14 cellular contexts compared by ENCODE assay signal in the genomic region with DNA sequence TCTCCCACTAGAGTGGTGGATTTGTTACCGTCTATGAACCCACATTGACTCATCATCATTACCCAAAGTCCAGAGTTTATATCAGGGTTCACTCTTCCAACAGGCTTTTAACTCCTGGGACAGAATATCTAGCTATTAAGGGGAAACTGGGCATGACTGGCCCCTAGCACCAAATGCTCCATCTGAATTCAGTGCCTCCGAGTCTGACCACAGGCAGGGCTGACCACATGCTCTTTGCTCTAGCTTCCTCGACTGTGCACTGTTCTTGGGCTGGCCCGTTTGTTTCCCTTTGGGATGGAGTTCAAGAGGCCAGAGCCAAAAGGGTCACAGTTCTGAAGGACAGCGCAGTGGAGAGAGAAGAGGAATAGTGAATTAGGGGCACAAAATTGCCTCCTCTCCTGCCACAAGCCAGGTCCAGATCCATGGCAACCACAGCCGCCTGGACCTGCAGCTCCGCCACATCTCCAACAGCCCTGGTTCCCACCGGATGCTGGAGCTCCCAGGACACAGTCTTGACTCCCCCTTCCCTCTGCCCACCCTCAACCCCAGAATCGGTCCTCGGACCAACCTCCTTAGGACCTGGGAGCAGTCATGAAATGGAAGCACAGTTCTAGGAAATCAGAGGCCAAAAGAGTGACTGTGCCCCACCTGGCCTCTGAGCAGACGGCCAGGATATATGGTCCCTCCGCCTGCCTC. TPM values are rescaled to one million over a fixed set of nuclear protein-coding genes. Genes with fewer than 3 reads are reported as not detected.
DNase-seq lines count a peak whose midpoint lies in the region; ATAC-seq and TF ChIP-seq lines count a peak whose summit lies in the region.
"Had no signal": no experiment of that assay in that cellular context is flagged by ENCODE, and none has a peak within 500 bp of the region (broad histone marks: within the 10 kb centered on the region; RNA-seq: fewer than 3 reads in every experiment).

No MANE protein-coding gene starts in this region.

- no peak for ATAC-seq in GM19452 (IDR thresholded peaks at IDR 0.05; ENCODE audit: unreplicated experiment)
- ATAC-seq: PC-3 had no signal

- no peak for TF ChIP-seq CTCF in brain (conservative IDR thresholded peaks at IDR 0.05)

- H3K9ac ChIP-seq in Karpas-422 (ENCODE audit: low read length) (no peak overlapping the region), rectal smooth muscle tissue (ENCODE audit: low read length) (no peak overlapping the region)

- peak overlapping the region; percentile 55 for H3K4me2 ChIP-seq in Karpas-422 (ENCODE audit: low read depth, low read length, poor library complexity, severe bottlenecking)

- CTCF ChIA-PET in CD8-positive, alpha-beta memory T cell (lab: Charles Lee): interaction anchor here (0.7 to 16.5 kb wide), 5 partner anchors 8 to 82 kb away, joined by 3 to 201 read pairs (median 4); a partner anchor contains a TSS

- H3K27me3 ChIP-seq in CD8-positive, alpha-beta memory T cell (ENCODE audit: insufficient read depth, low read length, poor library complexity, severe bottlenecking): no peaks in the 10 kb centered on the region
- H3K27me3 ChIP-seq in Karpas-422 (ENCODE audit: low read length) (no peaks in the 10 kb centered on the region), rectal smooth muscle tissue (ENCODE audit: control insufficient read depth, insufficient read depth, low read length) (no peaks in the 10 kb centered on the region)

- H3K27ac Mint-ChIP-seq in CD8-positive, alpha-beta memory T cell: peak overlapping the region in 7 of 8 donors; percentile 77 to 96 (median 89)
- peak overlapping the region in 3 of 5 experiments; percentile 27 to 82 (median 59) for H3K27ac Mint-ChIP-seq in brain

- no peaks in the 10 kb centered on the region for H4K20me1 ChIP-seq in Karpas-422 (ENCODE audit: insufficient read depth, low read depth, low read length)

- H3K9me3 Mint-ChIP-seq in CD8-positive, alpha-beta memory T cell: no peaks in the 10 kb centered on the region
- no peaks in the 10 kb centered on the region for H3K9me3 Mint-ChIP-seq in brain
- H3K9me3 Mint-ChIP-seq: naive B cell had no signal

- H3K4me1 Mint-ChIP-seq in CD8-positive, alpha-beta memory T cell: peaks cover 63 to 79% (median 67%) of the 10 kb centered on the region in 3 donors
- H3K4me1 Mint-ChIP-seq in brain: peaks cover 37% of the 10 kb centered on the region

- peak overlapping the region in 3 of 7 donors; percentile 15 to 75 (median 62) for H3K4me3 Mint-ChIP-seq in CD8-positive, alpha-beta memory T cell
- no peak overlapping the region for H3K4me3 Mint-ChIP-seq in brain

- no peaks in the 10 kb centered on the region for H3K9me3 ChIP-seq in CD8-positive, alpha-beta memory T cell (ENCODE audit: low read length)
- no peaks in the 10 kb centered on the region for H3K9me3 ChIP-seq in Karpas-422 (ENCODE audit: low read length)

- no peak overlapping the region for H3K4me3 ChIP-seq in CD8-positive, alpha-beta memory T cell (ENCODE audit: low read length)
- no peak overlapping the region for H3K4me3 ChIP-seq in Karpas-422 (ENCODE audit: low read length)
- H3K4me3 ChIP-seq in rectal smooth muscle tissue (ENCODE audit: low read length): no peak overlapping the region

- H3K27ac ChIP-seq in CD8-positive, alpha-beta memory T cell (ENCODE audit: low read depth, low read length): no peak overlapping the region
- H3K27ac ChIP-seq in Karpas-422 (ENCODE audit: low read length): peak overlapping the region; percentile 82
- H3K27ac ChIP-seq in rectal smooth muscle tissue (ENCODE audit: low read depth, low read length): peak overlapping the region; percentile 62

- peaks cover 50% of the 10 kb centered on the region for H3K4me1 ChIP-seq in CD8-positive, alpha-beta memory T cell (ENCODE audit: insufficient read depth, low read length)
- H3K4me1 ChIP-seq in Karpas-422 (ENCODE audit: low read length) (peaks cover 67% of the 10 kb centered on the region), rectal smooth muscle tissue (ENCODE audit: control insufficient read depth, insufficient read depth, low read length) (peaks cover 46% of the 10 kb centered on the region)

- H3K36me3 ChIP-seq in CD8-positive, alpha-beta memory T cell (ENCODE audit: insufficient read depth, low read length): peaks cover 46% of the 10 kb centered on the region
- H3K36me3 ChIP-seq in Karpas-422 (ENCODE audit: insufficient read depth, low read length) (peaks cover 10% of the 10 kb centered on the region; the same call in 1 of the 2 replicates), rectal smooth muscle tissue (ENCODE audit: control insufficient read depth, insufficient read depth, low read length) (peaks cover 35% of the 10 kb centered on the region)

- POLR2A ChIA-PET in CD8-positive, alpha-beta memory T cell (lab: Charles Lee): interaction anchor here (1.1 to 2.4 kb wide), 4 partner anchors 9 to 85 kb away, joined by 3 to 10 read pairs (median 4); a partner anchor contains a TSS

- DNase-seq in CD8-positive, alpha-beta memory T cell: no peak
- DNase-seq in Karpas-422: no peak
- DNase-seq in HuH-7.5 (ENCODE audit: low spot score): no peak
- DNase-seq in activated CD4-positive, CD25-positive, alpha-beta regulatory T cell (lab: John Stamatoyannopoulos, UW): no peak
- DNase-seq in iPS-NIHi11 (ENCODE audit: low spot score): no peak
- DNase-seq: COR-L47; effector CD4-positive, alpha-beta T cell; foreskin melanocyte; naive B cell; NCI-H1105; PC-3 had no signal

- H3K36me3 Mint-ChIP-seq in CD8-positive, alpha-beta memory T cell: peaks cover 4 to 78% (median 10%) of the 10 kb centered on the region in 3 donors
- peaks cover 15% of the 10 kb centered on the region for H3K36me3 Mint-ChIP-seq in brain

- no peaks in the 10 kb centered on the region for H3K27me3 Mint-ChIP-seq in CD8-positive, alpha-beta memory T cell
- no peaks in the 10 kb centered on the region for H3K27me3 Mint-ChIP-seq in brain
- H3K27me3 Mint-ChIP-seq: naive B cell had no signal

- H3K79me2 ChIP-seq in Karpas-422 (ENCODE audit: low read length): peaks cover 62% of the 10 kb centered on the region

- no peak overlapping the region for H2AFZ ChIP-seq in Karpas-422 (ENCODE audit: low read length)

- H3K9me2 ChIP-seq in Karpas-422 (replicated peaks; ENCODE audit: insufficient read depth, low read length): no peaks in the 10 kb centered on the region

RNA-seq across cellular contexts. Expression of a gene that starts 16.2 kb away (rescaled TPM):
- total RNA-seq in CD8-positive, alpha-beta memory T cell: 10 to 100 TPM; 17.3 to 17.5 TPM
- polyA plus RNA-seq in CD8-positive, alpha-beta memory T cell: 8.1 TPM
- 28.2 and 33.5 TPM in 2 replicates for total RNA-seq in Karpas-422 (2014; rRNA removed; shearing (Covaris generic); ENCODE audit: low replicate concordance)
- polyA plus RNA-seq in brain (ENCODE audit: insufficient read depth, low read depth, low replicate concordance): 49.5 TPM

RNA-seq across cellular contexts. Expression of a gene that starts 46.8 kb away (rescaled TPM):
- 10 to 100 TPM; 39.8 to 43.9 TPM for total RNA-seq in CD8-positive, alpha-beta memory T cell
- 25.3 TPM for polyA plus RNA-seq in CD8-positive, alpha-beta memory T cell
- 38.2 and 47.0 TPM in 2 replicates for total RNA-seq in Karpas-422 (2014; rRNA removed; shearing (Covaris generic); ENCODE audit: low replicate concordance)
- 9.0 TPM for polyA plus RNA-seq in brain (ENCODE audit: insufficient read depth, low read depth, low replicate concordance)

RNA-seq across cellular contexts. Expression of a gene that starts 52.8 kb away (rescaled TPM):
- 1 to 10 TPM; 1.2 to 1.6 TPM for total RNA-seq in CD8-positive, alpha-beta memory T cell
- polyA plus RNA-seq in CD8-positive, alpha-beta memory T cell: not detected
- 3.2 and 6.3 TPM in 2 replicates for total RNA-seq in Karpas-422 (2014; rRNA removed; shearing (Covaris generic); ENCODE audit: low replicate concordance)
- polyA plus RNA-seq in brain (ENCODE audit: insufficient read depth, low read depth, low replicate concordance): 1.8 TPM
